ENCODE assay signal across 1 cellular context in genomic region chr5:176817864-176818377, GRCh38.
TF ChIP-seq lines count a peak whose summit lies in the region.

No MANE protein-coding gene starts in this region.

TF ChIP-seq in HepG2, 621 proteins besides CTCF, POLR2A, EP300 and RAD21 (continued from another document and continues in another):
- TF ChIP-seq ZNF674 (CRISPR knock-in tag; IDR thresholded peaks at IDR 0.05; ENCODE audit: low read depth) (no peak), MIXL1 (CRISPR knock-in tag; IDR thresholded peaks at IDR 0.05) (no peak), NCOA1 (CRISPR knock-in tag; IDR thresholded peaks at IDR 0.05) (no peak), ZNF34 (CRISPR knock-in tag; IDR thresholded peaks at IDR 0.05; ENCODE audit: borderline replicate concordance) (no peak), UBTF (CRISPR knock-in tag; IDR thresholded peaks at IDR 0.05) (peak; percentile 73; the same call in 1 of the 2 replicates), ZNF326 (CRISPR knock-in tag; IDR thresholded peaks at IDR 0.05; ENCODE audit: borderline replicate concordance) (no peak), FUBP1 (CRISPR knock-in tag; IDR thresholded peaks at IDR 0.05; ENCODE audit: borderline replicate concordance) (no peak), ZBTB10 (CRISPR knock-in tag; IDR thresholded peaks at IDR 0.05; ENCODE audit: borderline replicate concordance) (no peak), ZNF784 (CRISPR knock-in tag; IDR thresholded peaks at IDR 0.05; ENCODE audit: borderline replicate concordance) (0 out of 2 replicates have a peak, but pooled peaks have one; percentile 19), ZNF367 (CRISPR knock-in tag; IDR thresholded peaks at IDR 0.05; ENCODE audit: borderline replicate concordance) (no peak), MED1 (CRISPR knock-in tag; IDR thresholded peaks at IDR 0.05) (no peak), GATAD2A (CRISPR knock-in tag; IDR thresholded peaks at IDR 0.05) (no peak), CBX2 (IDR thresholded peaks at IDR 0.05; ENCODE audit: low read depth, low read length) (no peak), CBX2 (CRISPR knock-in tag; IDR thresholded peaks at IDR 0.05; ENCODE audit: low read depth) (no peak), ZSCAN21 (CRISPR knock-in tag; IDR thresholded peaks at IDR 0.05; ENCODE audit: borderline replicate concordance) (no peak), STAG1 (CRISPR knock-in tag; IDR thresholded peaks at IDR 0.05) (peak; percentile 17; the same call in 1 of the 2 replicates), AGO1 (IDR thresholded peaks at IDR 0.05; ENCODE audit: low read depth, low read length, poor library complexity, severe bottlenecking) (no peak), PHF5A (CRISPR knock-in tag; IDR thresholded peaks at IDR 0.05; ENCODE audit: low read depth, unreplicated experiment) (no peak), ZNF547 (CRISPR knock-in tag; IDR thresholded peaks at IDR 0.05) (0 out of 2 replicates have a peak, but pooled peaks have one; percentile 42), ZNF543 (CRISPR knock-in tag; IDR thresholded peaks at IDR 0.05) (0 out of 2 replicates have a peak, but pooled peaks have one; percentile 25), ZNF768 (CRISPR knock-in tag; IDR thresholded peaks at IDR 0.05) (0 out of 2 replicates have a peak, but pooled peaks have one; percentile 9), SRSF1 (optimal IDR thresholded peaks at IDR 0.05; ENCODE audit: low read depth, low read length) (no peak), CENPX (CRISPR knock-in tag; IDR thresholded peaks at IDR 0.05) (no peak), ATF1 (CRISPR knock-in tag; IDR thresholded peaks at IDR 0.05) (no peak), NR3C1 (CRISPR knock-in tag; IDR thresholded peaks at IDR 0.05) (no peak), ZNF629 (CRISPR knock-in tag; conservative IDR thresholded peaks at IDR 0.05) (0 out of 2 replicates have a peak, but pooled peaks have one; percentile 44), MIER2 (CRISPR knock-in tag; IDR thresholded peaks at IDR 0.05) (no peak), SNAI1 (CRISPR knock-in tag; IDR thresholded peaks at IDR 0.05; ENCODE audit: borderline replicate concordance) (no peak), ZNF570 (CRISPR knock-in tag; IDR thresholded peaks at IDR 0.05; ENCODE audit: borderline replicate concordance) (no peak), POLR2G (IDR thresholded peaks at IDR 0.05; ENCODE audit: low read depth, low read length) (no peak)
- TF ChIP-seq, protein P1, sequence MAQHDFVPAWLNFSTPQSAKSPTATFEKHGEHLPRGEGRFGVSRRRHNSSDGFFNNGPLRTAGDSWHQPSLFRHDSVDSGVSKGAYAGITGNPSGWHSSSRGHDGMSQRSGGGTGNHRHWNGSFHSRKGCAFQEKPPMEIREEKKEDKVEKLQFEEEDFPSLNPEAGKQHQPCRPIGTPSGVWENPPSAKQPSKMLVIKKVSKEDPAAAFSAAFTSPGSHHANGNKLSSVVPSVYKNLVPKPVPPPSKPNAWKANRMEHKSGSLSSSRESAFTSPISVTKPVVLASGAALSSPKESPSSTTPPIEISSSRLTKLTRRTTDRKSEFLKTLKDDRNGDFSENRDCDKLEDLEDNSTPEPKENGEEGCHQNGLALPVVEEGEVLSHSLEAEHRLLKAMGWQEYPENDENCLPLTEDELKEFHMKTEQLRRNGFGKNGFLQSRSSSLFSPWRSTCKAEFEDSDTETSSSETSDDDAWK (CRISPR knock-in tag; IDR thresholded peaks at IDR 0.05): no peak
- TF ChIP-seq, protein P2, sequence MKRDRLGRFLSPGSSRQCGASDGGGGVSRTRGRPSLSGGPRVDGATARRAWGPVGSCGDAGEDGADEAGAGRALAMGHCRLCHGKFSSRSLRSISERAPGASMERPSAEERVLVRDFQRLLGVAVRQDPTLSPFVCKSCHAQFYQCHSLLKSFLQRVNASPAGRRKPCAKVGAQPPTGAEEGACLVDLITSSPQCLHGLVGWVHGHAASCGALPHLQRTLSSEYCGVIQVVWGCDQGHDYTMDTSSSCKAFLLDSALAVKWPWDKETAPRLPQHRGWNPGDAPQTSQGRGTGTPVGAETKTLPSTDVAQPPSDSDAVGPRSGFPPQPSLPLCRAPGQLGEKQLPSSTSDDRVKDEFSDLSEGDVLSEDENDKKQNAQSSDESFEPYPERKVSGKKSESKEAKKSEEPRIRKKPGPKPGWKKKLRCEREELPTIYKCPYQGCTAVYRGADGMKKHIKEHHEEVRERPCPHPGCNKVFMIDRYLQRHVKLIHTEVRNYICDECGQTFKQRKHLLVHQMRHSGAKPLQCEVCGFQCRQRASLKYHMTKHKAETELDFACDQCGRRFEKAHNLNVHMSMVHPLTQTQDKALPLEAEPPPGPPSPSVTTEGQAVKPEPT (CRISPR knock-in tag; IDR thresholded peaks at IDR 0.05; ENCODE audit: low read depth): no peak
- TF ChIP-seq, protein P3, sequence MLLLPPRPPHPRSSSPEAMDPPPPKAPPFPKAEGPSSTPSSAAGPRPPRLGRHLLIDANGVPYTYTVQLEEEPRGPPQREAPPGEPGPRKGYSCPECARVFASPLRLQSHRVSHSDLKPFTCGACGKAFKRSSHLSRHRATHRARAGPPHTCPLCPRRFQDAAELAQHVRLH (CRISPR knock-in tag; IDR thresholded peaks at IDR 0.05; ENCODE audit: borderline replicate concordance, low read depth): no peak
- TF ChIP-seq, protein P4, sequence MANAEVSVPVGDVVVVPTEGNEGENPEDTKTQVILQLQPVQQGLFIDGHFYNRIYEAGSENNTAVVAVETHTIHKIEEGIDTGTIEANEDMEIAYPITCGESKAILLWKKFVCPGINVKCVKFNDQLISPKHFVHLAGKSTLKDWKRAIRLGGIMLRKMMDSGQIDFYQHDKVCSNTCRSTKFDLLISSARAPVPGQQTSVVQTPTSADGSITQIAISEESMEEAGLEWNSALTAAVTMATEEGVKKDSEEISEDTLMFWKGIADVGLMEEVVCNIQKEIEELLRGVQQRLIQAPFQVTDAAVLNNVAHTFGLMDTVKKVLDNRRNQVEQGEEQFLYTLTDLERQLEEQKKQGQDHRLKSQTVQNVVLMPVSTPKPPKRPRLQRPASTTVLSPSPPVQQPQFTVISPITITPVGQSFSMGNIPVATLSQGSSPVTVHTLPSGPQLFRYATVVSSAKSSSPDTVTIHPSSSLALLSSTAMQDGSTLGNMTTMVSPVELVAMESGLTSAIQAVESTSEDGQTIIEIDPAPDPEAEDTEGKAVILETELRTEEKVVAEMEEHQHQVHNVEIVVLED (CRISPR knock-in tag; IDR thresholded peaks at IDR 0.05; ENCODE audit: borderline replicate concordance): no peak
- TF ChIP-seq, protein P5, sequence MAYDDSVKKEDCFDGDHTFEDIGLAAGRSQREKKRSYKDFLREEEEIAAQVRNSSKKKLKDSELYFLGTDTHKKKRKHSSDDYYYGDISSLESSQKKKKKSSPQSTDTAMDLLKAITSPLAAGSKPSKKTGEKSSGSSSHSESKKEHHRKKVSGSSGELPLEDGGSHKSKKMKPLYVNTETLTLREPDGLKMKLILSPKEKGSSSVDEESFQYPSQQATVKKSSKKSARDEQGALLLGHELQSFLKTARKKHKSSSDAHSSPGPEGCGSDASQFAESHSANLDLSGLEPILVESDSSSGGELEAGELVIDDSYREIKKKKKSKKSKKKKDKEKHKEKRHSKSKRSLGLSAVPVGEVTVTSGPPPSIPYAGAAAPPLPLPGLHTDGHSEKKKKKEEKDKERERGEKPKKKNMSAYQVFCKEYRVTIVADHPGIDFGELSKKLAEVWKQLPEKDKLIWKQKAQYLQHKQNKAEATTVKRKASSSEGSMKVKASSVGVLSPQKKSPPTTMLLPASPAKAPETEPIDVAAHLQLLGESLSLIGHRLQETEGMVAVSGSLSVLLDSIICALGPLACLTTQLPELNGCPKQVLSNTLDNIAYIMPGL (CRISPR knock-in tag; IDR thresholded peaks at IDR 0.05; ENCODE audit: borderline replicate concordance in 1 of 2, low read depth in 1 of 2): no peak
